Comparison of ENCODE assay signal across 8 cellular contexts in genomic region chr2:171923206-171923605, GRCh38. TPM values are rescaled to one million over a fixed set of nuclear protein-coding genes. Genes with fewer than 3 reads are reported as not detected.
A peak's percentile ranks its signal among the peaks of the same experiment; 100 is the strongest.
DNase-seq lines count a peak whose midpoint lies in the region; ATAC-seq and TF ChIP-seq lines count a peak whose summit lies in the region.

No MANE protein-coding gene starts in this region.

- H3K4me1 Mint-ChIP-seq in mesothelial cell of epicardium: peaks cover 17% of the 10 kb centered on the region

- ATAC-seq in HG03095 (IDR thresholded peaks at IDR 0.05; ENCODE audit: unreplicated experiment) (no peak), esophagus mucosa (no peak)

- H3K27ac Mint-ChIP-seq in mesothelial cell of epicardium: peak overlapping the region; percentile 100

- peak; percentile 51 for DNase-seq in SIG-M5 treated with dmso at 0.1 percent for 504 hours (lab: John Stamatoyannopoulos, UW; ENCODE audit: unreplicated experiment)
- no peak for DNase-seq in SIG-M5 (lab: John Stamatoyannopoulos, UW)
- peak; percentile 7 for DNase-seq in NCI-H460 (ENCODE audit: extremely low read depth, low read depth)
- DNase-seq in cerebellar cortex (ENCODE audit: low spot score): peak; percentile 30
- no peak for DNase-seq in mesothelial cell of epicardium (ENCODE audit: low spot score in 2 of 2, unreplicated experiment in 2 of 2)
- no peak for DNase-seq in amniotic stem cell (lab: John Stamatoyannopoulos, UW)

- TF ChIP-seq CTCF in mesothelial cell of epicardium (IDR thresholded peaks at IDR 0.05; ENCODE audit: unreplicated experiment): no peak

- no peaks in the 10 kb centered on the region for H3K27me3 Mint-ChIP-seq in mesothelial cell of epicardium (ENCODE audit: low read depth)

- H3K4me3 Mint-ChIP-seq in mesothelial cell of epicardium: peak overlapping the region; percentile 97

- peaks cover 5% of the 10 kb centered on the region for H3K36me3 Mint-ChIP-seq in mesothelial cell of epicardium

- no peaks in the 10 kb centered on the region for H3K9me3 Mint-ChIP-seq in mesothelial cell of epicardium

RNA-seq across cellular contexts. Expression of gene HAT1, which starts 0.9 kb away (rescaled TPM):
- total RNA-seq in NCI-H460 (2014; rRNA removed; shearing (Covaris generic)): 59.1 and 70.2 TPM in 2 replicates
- 72.4 and 76.9 TPM in 2 replicates for polyA plus RNA-seq in NCI-H460 (2014; cell fraction: nucleus; rRNA removed)
- total RNA-seq in mesothelial cell of epicardium: 31.4 to 33.8 TPM (median 33.4 TPM) in 3 replicates
- total RNA-seq in esophagus mucosa: 25.3 TPM

RNA-seq across cellular contexts. Expression of gene SLC25A12, which starts 29.2 kb away (rescaled TPM):
- 19.6 and 25.0 TPM in 2 replicates for total RNA-seq in NCI-H460 (2014; rRNA removed; shearing (Covaris generic))
- polyA plus RNA-seq in NCI-H460 (2014; cell fraction: nucleus; rRNA removed): 23.8 and 38.0 TPM in 2 replicates
- total RNA-seq in mesothelial cell of epicardium (21.2 to 25.4 TPM (median 23.4 TPM) in 3 replicates), esophagus mucosa (12.2 TPM)

Comparison
In these comparisons a context has a peak if more than half of its experiments do, and no peak if none do; other contexts are left out.
1. DNase-seq: peak in SIG-M5 treated with dmso at 0.1 percent for 504 hours (single experiment), NCI-H460 (single experiment) and cerebellar cortex (single experiment); none in SIG-M5 (single experiment), mesothelial cell of epicardium (0 of 2) and amniotic stem cell (single experiment).